Comparison of ENCODE assay signal across 14 cellular contexts in genomic region chr14:103008768-103009342, GRCh38. TPM values are rescaled to one million over a fixed set of nuclear protein-coding genes. Genes with fewer than 3 reads are reported as not detected.
DNase-seq lines count a peak whose midpoint lies in the region; ATAC-seq and TF ChIP-seq lines count a peak whose summit lies in the region.
"Had no signal": no experiment of that assay in that cellular context is flagged by ENCODE, and none has a peak within 500 bp of the region (broad histone marks: within the 10 kb centered on the region; RNA-seq: fewer than 3 reads in every experiment).

No MANE protein-coding gene starts in this region.

- intact Hi-C loops in left cardiac atrium (cut with DNase I), result no loop called here

- peak overlapping the region; percentile 27; the same call in 1 of the 2 replicates for H3K27ac ChIP-seq in VCaP
- H3K27ac ChIP-seq in temporal lobe (ENCODE audit: low read depth, low read length), result peak overlapping the region; percentile 10

- DNase-seq in NCI-H2196 (lab: John Stamatoyannopoulos, UW; ENCODE audit: unreplicated experiment) (peak; percentile 14), NCI-H2196 treated with DMSO at 0.1 percent for 48 hours (lab: John Stamatoyannopoulos, UW; ENCODE audit: unreplicated experiment) (no peak), left cardiac atrium (peak; percentile 64), AG08396 (ENCODE audit: low spot score) (no peak)
- DNase-seq: activated CD4-positive, alpha-beta memory T cell treated with anti-CD3 and anti-CD28 coated beads, Interleukin-2, amount 10 ng/mL, durations not matched to agents 7 days and 5 days; activated naive CD4-positive, alpha-beta T cell treated with Interleukin-2 at 50 U/mL for 16 hours; cortex of kidney; glutamatergic neuron; NK-92 treated with Interleukin-12 subunit alpha and Interleukin-12 subunit beta, amount 100 ng/mL, for 24 hours; T-helper 1 cell had no signal

- no peak for TF ChIP-seq CTCF in VCaP (conservative IDR thresholded peaks at IDR 0.05)

- peak in 1 of 2 donors; percentile 34 for ATAC-seq in left cardiac atrium
- no peak for ATAC-seq in GM21619 (IDR thresholded peaks at IDR 0.05; ENCODE audit: unreplicated experiment)
- ATAC-seq in GM18511 (IDR thresholded peaks at IDR 0.05; ENCODE audit: unreplicated experiment), result no peak

RNA-seq across cellular contexts. Expression of gene CDC42BPB, which starts 48.5 kb away (rescaled TPM):
- 10 to 100 TPM; 57.3 to 79.2 TPM for total RNA-seq in left cardiac atrium
- 84.3 TPM for total RNA-seq in temporal lobe

Comparison
In these comparisons a context has a peak if more than half of its experiments do, and no peak if none do; other contexts are left out.
1. DNase-seq: peak in NCI-H2196 (single experiment) and left cardiac atrium (single experiment); none in NCI-H2196 treated with DMSO at 0.1 percent for 48 hours (single experiment) and AG08396 (single experiment).